In the genomic region with DNA sequence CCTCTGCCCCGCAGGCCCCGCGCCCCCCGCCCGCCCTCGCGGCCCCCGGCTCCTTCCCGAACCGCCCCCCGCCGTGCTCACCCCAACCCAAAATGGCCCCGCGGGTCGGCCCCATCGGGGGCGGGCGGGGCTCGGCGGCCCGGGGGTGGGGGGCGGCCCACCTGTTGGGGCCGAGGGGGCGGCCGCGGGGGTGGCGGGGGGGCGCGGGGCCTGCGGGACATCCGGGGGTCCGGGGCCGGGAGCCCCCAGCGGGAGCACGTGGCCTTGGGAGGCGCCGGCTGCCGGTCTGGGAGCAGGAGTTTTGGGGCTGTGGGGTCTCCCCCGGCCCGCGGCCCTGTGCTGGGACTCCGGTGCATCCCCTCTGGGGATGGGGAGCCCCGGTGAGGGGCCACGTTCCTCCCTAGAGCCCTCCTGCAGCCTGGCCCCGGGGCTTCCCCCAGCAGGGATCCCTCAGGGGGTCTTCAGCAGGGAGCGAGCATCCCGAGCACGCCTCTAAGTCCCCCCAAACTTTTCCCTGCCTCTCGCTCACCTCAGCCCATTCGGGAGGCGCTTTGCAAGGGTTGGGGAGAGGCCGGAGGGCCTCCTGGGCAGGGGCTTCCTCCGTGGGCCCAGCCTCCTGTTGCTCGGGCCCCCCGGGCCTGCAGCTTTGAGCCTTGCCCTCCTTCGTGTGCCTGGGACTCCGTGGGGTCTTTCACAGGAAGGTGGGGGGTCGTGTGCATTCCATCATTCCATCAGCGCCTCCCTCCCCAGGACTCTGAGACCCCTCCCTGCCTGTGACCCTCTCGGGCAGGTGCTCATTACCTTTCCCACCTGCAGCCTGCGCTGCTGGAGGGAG, we compare ENCODE assay signal across 1 cellular context.
TF ChIP-seq lines count a peak whose summit lies in the region.

No MANE protein-coding gene starts in this region.

TF ChIP-seq in WTC11, 78 proteins besides CTCF, POLR2A, EP300 and RAD21 (continued from another document):
- TF ChIP-seq, protein P1, sequence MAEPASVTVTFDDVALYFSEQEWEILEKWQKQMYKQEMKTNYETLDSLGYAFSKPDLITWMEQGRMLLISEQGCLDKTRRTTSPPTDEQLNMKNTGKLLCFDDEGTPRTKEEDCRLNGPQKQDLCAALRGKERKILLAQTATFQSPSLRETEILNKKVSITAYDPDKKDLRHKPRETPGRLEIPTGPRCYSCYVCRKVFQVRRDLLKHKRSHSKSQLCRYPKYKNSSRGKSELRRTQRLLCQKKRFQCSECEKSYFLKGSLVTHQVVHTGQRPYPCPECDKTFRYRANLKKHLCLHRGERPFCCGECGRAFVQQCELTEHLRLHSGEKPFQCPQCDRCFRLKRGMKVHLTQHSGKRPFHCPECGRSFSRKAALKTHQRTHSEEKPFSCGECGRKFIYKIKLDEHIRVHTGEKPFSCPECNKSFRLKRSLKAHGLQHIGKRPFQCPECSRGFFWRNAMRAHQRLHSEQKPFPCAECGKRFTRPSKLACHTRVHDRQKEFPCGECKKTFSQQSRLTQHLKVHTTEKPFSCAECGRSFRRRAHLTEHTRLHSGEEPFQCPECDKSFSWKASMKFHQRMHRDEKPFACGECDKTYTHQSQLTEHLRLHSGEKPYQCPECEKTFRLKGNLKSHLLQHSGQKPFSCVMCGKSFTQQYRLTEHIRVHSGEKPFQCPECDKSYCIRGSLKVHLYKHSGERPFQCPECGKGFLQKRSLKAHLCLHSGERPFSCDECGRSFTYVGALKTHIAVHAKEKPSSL (CRISPR knock-in tag; conservative IDR thresholded peaks at IDR 0.05) = no peak
- no peak for TF ChIP-seq ZNF138 (CRISPR knock-in tag; conservative IDR thresholded peaks at IDR 0.05)
- TF ChIP-seq, protein P2, sequence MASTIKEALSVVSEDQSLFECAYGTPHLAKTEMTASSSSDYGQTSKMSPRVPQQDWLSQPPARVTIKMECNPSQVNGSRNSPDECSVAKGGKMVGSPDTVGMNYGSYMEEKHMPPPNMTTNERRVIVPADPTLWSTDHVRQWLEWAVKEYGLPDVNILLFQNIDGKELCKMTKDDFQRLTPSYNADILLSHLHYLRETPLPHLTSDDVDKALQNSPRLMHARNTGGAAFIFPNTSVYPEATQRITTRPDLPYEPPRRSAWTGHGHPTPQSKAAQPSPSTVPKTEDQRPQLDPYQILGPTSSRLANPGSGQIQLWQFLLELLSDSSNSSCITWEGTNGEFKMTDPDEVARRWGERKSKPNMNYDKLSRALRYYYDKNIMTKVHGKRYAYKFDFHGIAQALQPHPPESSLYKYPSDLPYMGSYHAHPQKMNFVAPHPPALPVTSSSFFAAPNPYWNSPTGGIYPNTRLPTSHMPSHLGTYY (CRISPR knock-in tag; IDR thresholded peaks at IDR 0.05) = no peak
- no peak for TF ChIP-seq JUN (CRISPR knock-in tag; IDR thresholded peaks at IDR 0.05)
- no peak for TF ChIP-seq ZNF317 (CRISPR knock-in tag; IDR thresholded peaks at IDR 0.05; ENCODE audit: borderline replicate concordance, low read depth)
- no peak for TF ChIP-seq CREM (CRISPR knock-in tag; IDR thresholded peaks at IDR 0.05)
- TF ChIP-seq, protein P3, sequence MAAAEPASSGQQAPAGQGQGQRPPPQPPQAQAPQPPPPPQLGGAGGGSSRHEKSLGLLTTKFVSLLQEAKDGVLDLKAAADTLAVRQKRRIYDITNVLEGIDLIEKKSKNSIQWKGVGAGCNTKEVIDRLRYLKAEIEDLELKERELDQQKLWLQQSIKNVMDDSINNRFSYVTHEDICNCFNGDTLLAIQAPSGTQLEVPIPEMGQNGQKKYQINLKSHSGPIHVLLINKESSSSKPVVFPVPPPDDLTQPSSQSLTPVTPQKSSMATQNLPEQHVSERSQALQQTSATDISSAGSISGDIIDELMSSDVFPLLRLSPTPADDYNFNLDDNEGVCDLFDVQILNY (CRISPR knock-in tag; IDR thresholded peaks at IDR 0.05) = no peak
- TF ChIP-seq, protein P4, sequence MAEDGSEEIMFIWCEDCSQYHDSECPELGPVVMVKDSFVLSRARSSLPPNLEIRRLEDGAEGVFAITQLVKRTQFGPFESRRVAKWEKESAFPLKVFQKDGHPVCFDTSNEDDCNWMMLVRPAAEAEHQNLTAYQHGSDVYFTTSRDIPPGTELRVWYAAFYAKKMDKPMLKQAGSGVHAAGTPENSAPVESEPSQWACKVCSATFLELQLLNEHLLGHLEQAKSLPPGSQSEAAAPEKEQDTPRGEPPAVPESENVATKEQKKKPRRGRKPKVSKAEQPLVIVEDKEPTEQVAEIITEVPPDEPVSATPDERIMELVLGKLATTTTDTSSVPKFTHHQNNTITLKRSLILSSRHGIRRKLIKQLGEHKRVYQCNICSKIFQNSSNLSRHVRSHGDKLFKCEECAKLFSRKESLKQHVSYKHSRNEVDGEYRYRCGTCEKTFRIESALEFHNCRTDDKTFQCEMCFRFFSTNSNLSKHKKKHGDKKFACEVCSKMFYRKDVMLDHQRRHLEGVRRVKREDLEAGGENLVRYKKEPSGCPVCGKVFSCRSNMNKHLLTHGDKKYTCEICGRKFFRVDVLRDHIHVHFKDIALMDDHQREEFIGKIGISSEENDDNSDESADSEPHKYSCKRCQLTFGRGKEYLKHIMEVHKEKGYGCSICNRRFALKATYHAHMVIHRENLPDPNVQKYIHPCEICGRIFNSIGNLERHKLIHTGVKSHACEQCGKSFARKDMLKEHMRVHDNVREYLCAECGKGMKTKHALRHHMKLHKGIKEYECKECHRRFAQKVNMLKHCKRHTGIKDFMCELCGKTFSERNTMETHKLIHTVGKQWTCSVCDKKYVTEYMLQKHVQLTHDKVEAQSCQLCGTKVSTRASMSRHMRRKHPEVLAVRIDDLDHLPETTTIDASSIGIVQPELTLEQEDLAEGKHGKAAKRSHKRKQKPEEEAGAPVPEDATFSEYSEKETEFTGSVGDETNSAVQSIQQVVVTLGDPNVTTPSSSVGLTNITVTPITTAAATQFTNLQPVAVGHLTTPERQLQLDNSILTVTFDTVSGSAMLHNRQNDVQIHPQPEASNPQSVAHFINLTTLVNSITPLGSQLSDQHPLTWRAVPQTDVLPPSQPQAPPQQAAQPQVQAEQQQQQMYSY (CRISPR knock-in tag; IDR thresholded peaks at IDR 0.05) = no peak
- TF ChIP-seq, protein P5, sequence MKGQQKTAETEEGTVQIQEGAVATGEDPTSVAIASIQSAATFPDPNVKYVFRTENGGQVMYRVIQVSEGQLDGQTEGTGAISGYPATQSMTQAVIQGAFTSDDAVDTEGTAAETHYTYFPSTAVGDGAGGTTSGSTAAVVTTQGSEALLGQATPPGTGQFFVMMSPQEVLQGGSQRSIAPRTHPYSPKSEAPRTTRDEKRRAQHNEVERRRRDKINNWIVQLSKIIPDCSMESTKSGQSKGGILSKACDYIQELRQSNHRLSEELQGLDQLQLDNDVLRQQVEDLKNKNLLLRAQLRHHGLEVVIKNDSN (CRISPR knock-in tag; IDR thresholded peaks at IDR 0.05) = no peak
- TF ChIP-seq, protein P6, sequence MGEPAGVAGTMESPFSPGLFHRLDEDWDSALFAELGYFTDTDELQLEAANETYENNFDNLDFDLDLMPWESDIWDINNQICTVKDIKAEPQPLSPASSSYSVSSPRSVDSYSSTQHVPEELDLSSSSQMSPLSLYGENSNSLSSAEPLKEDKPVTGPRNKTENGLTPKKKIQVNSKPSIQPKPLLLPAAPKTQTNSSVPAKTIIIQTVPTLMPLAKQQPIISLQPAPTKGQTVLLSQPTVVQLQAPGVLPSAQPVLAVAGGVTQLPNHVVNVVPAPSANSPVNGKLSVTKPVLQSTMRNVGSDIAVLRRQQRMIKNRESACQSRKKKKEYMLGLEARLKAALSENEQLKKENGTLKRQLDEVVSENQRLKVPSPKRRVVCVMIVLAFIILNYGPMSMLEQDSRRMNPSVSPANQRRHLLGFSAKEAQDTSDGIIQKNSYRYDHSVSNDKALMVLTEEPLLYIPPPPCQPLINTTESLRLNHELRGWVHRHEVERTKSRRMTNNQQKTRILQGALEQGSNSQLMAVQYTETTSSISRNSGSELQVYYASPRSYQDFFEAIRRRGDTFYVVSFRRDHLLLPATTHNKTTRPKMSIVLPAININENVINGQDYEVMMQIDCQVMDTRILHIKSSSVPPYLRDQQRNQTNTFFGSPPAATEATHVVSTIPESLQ (CRISPR knock-in tag; IDR thresholded peaks at IDR 0.05) = no peak
- TF ChIP-seq ATF1 (CRISPR knock-in tag; IDR thresholded peaks at IDR 0.05) = no peak
- no peak for TF ChIP-seq NR1H2 (CRISPR knock-in tag; IDR thresholded peaks at IDR 0.05)
